ENCODE assay signal across 1 cellular context in the genomic region with DNA sequence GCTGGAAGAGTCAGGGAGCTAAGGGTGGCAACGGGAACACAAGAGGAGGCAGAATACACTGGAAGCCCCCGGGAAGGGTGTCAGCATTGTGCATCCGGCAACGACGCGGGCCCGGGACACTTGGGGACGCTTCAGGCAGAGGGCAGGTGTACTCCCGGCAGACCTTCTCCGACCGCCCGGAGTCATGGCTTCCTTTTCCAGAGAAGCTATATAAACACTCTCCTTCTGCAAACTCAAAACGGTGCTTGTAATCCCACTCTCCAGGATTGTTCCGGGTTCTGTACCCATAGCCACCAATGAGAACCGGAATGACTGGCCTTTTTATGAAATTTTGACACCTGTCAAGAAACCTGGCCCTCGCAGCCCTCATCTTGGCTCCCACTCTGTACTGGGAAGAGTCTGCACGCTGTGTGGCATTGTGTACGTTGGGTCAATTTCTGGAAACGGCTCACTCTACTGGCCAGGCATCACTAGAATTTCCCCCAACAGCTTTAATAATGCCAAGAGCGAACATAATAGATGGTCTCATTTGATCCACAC.
TF ChIP-seq lines count a peak whose summit lies in the region.

No MANE protein-coding gene starts in this region.

TF ChIP-seq in A549, 52 proteins besides CTCF, POLR2A, EP300 and RAD21 (continued from another document):
- TF ChIP-seq, protein P1, sequence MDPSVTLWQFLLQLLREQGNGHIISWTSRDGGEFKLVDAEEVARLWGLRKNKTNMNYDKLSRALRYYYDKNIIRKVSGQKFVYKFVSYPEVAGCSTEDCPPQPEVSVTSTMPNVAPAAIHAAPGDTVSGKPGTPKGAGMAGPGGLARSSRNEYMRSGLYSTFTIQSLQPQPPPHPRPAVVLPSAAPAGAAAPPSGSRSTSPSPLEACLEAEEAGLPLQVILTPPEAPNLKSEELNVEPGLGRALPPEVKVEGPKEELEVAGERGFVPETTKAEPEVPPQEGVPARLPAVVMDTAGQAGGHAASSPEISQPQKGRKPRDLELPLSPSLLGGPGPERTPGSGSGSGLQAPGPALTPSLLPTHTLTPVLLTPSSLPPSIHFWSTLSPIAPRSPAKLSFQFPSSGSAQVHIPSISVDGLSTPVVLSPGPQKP (IDR thresholded peaks at IDR 0.05; ENCODE audit: low read depth, low read length): no peak
- no peak for TF ChIP-seq MYC (IDR thresholded peaks at IDR 0.05; ENCODE audit: borderline replicate concordance, low read length)
- no peak for TF ChIP-seq FOXS1 (CRISPR knock-in tag; IDR thresholded peaks at IDR 0.05)
- TF ChIP-seq TP53 (CRISPR knock-in tag; IDR thresholded peaks at IDR 0.05): no peak
- TF ChIP-seq GATA3 (IDR thresholded peaks at IDR 0.05; ENCODE audit: borderline replicate concordance): no peak
- TF ChIP-seq PHF8 (IDR thresholded peaks at IDR 0.05; ENCODE audit: borderline replicate concordance, low read depth): no peak
